In the genomic region with DNA sequence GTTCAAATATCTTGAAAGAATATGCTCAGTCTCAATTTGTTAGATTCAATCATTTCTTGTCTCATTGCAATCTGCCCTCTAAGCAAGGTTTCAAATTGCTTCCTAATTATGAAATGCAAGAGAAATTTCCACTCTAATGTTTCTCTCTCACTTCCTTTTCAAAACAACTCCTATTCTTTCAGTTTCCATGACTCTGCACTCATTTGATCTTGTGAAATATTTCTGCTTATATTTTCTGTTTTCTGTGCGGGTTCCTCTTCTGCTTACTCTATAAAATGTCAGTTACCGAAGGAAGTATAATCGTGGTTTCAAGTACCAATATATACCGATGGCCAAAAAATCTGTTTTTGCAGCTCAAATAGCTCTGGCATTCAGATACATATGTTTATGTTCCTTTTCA, we compare ENCODE assay signal across 17 cellular contexts.
A peak's percentile ranks its signal among the peaks of the same experiment; 100 is the strongest.
DNase-seq lines count a peak whose midpoint lies in the region; TF ChIP-seq lines count a peak whose summit lies in the region.
"Had no signal": no experiment of that assay in that cellular context is flagged by ENCODE, and none has a peak within 500 bp of the region (broad histone marks: within the 10 kb centered on the region; RNA-seq: fewer than 3 reads in every experiment).

No MANE protein-coding gene starts in this region.

- peak overlapping the region; percentile 93 for H3K27ac Mint-ChIP-seq in dendritic cell treated with granulocyte-macrophage colony-stimulating factor and Interleukin-4, amounts not matched to agents 40 ng/mL and 50 ng/mL, for 4 days
- peak overlapping the region; percentile 19 for H3K27ac Mint-ChIP-seq in osteocyte (ENCODE audit: unreplicated experiment)
- no peak overlapping the region for H3K27ac Mint-ChIP-seq in T-helper 2 cell treated with Interferon-gamma antibody and Interleukin-4, amounts not matched to agents 5 μg/mL and 100 μg/mL, for 36 hours
- H3K27ac Mint-ChIP-seq: activated naive CD8-positive, alpha-beta T cell treated with anti-CD3 and anti-CD28 coated beads, Interleukin-2, amount 50 U/mL, for 24 hours; brain; CD4-positive, alpha-beta T cell; immature natural killer cell had no signal

- no peaks in the 10 kb centered on the region for H3K36me3 Mint-ChIP-seq in dendritic cell treated with granulocyte-macrophage colony-stimulating factor and Interleukin-4, amounts not matched to agents 40 ng/mL and 50 ng/mL, for 4 days (ENCODE audit: low read depth)
- no peaks in the 10 kb centered on the region for H3K36me3 Mint-ChIP-seq in osteocyte (ENCODE audit: unreplicated experiment)
- no peaks in the 10 kb centered on the region for H3K36me3 Mint-ChIP-seq in T-helper 2 cell treated with Interferon-gamma antibody and Interleukin-4, amounts not matched to agents 5 μg/mL and 100 μg/mL, for 36 hours (ENCODE audit: low read depth)
- H3K36me3 Mint-ChIP-seq: brain, immature natural killer cell had no signal

- TF ChIP-seq CTCF in osteocyte (IDR thresholded peaks at IDR 0.05): no peak

- H3K4me1 Mint-ChIP-seq in dendritic cell treated with granulocyte-macrophage colony-stimulating factor and Interleukin-4, amounts not matched to agents 40 ng/mL and 50 ng/mL, for 4 days (ENCODE audit: low read depth): peaks cover 37% of the 10 kb centered on the region
- H3K4me1 Mint-ChIP-seq in osteocyte (ENCODE audit: unreplicated experiment): peaks cover 14% of the 10 kb centered on the region
- H3K4me1 Mint-ChIP-seq in T-helper 2 cell treated with Interferon-gamma antibody and Interleukin-4, amounts not matched to agents 5 μg/mL and 100 μg/mL, for 36 hours (ENCODE audit: low read depth): no peaks in the 10 kb centered on the region
- H3K4me1 Mint-ChIP-seq: activated naive CD8-positive, alpha-beta T cell treated with anti-CD3 and anti-CD28 coated beads, Interleukin-2, amount 50 U/mL, for 24 hours; immature natural killer cell had no signal

- intact Hi-C loops in dendritic cell treated with granulocyte-macrophage colony-stimulating factor and Interleukin-4, amounts not matched to agents 40 ng/mL and 50 ng/mL, for 4 days (cut with micrococcal nuclease): no loop called here

- no peaks in the 10 kb centered on the region for H3K27me3 Mint-ChIP-seq in dendritic cell treated with granulocyte-macrophage colony-stimulating factor and Interleukin-4, amounts not matched to agents 40 ng/mL and 50 ng/mL, for 4 days
- H3K27me3 Mint-ChIP-seq in osteocyte (ENCODE audit: unreplicated experiment): no peaks in the 10 kb centered on the region
- no peaks in the 10 kb centered on the region for H3K27me3 Mint-ChIP-seq in T-helper 2 cell treated with Interferon-gamma antibody and Interleukin-4, amounts not matched to agents 5 μg/mL and 100 μg/mL, for 36 hours (ENCODE audit: low read depth)
- H3K27me3 Mint-ChIP-seq: activated naive CD8-positive, alpha-beta T cell treated with anti-CD3 and anti-CD28 coated beads, Interleukin-2, amount 50 U/mL, for 24 hours; CD4-positive, alpha-beta T cell had no signal

- peak overlapping the region; percentile 43 for H3K4me3 Mint-ChIP-seq in dendritic cell treated with granulocyte-macrophage colony-stimulating factor and Interleukin-4, amounts not matched to agents 40 ng/mL and 50 ng/mL, for 4 days
- no peak overlapping the region for H3K4me3 Mint-ChIP-seq in osteocyte (ENCODE audit: unreplicated experiment)
- H3K4me3 Mint-ChIP-seq in T-helper 2 cell treated with Interferon-gamma antibody and Interleukin-4, amounts not matched to agents 5 μg/mL and 100 μg/mL, for 36 hours: no peak overlapping the region
- H3K4me3 Mint-ChIP-seq: activated naive CD8-positive, alpha-beta T cell treated with anti-CD3 and anti-CD28 coated beads, Interleukin-2, amount 50 U/mL, for 24 hours; brain; CD4-positive, alpha-beta T cell; immature natural killer cell had no signal

- DNase-seq in GF-D8 (lab: John Stamatoyannopoulos, UW) (peak; percentile 36), NOMO-1 (lab: John Stamatoyannopoulos, UW; ENCODE audit: unreplicated experiment in 2 of 2) (peak; percentile 85 to 100), osteocyte (ENCODE audit: extremely low spot score, unreplicated experiment) (no peak), DMS153 treated with DMSO at 0.1 percent for 48 hours (lab: John Stamatoyannopoulos, UW; ENCODE audit: unreplicated experiment) (no peak), mucosa of gallbladder (ENCODE audit: low spot score) (no peak), cortex of kidney (lab: John Stamatoyannopoulos, UW) (no peak)
- no peak for DNase-seq in T-helper 2 cell treated with Interferon-gamma antibody and Interleukin-4, amounts not matched to agents 5 μg/mL and 100 μg/mL, for 36 hours (ENCODE audit: low spot score)
- DNase-seq: activated CD4-positive, alpha-beta T cell treated with anti-CD3 and anti-CD28 coated beads for 48 hours; activated naive CD8-positive, alpha-beta T cell treated with anti-CD3 and anti-CD28 coated beads, Interleukin-2, amount 50 U/mL, for 24 hours; CD4-positive, alpha-beta T cell; colonic mucosa; immature natural killer cell; NCI-H1092 treated with DMSO at 0.1 percent for 48 hours; NCI-H2029 treated with DMSO at 0.1 percent for 48 hours; NCI-H446 treated with DMSO at 0.1 percent for 48 hours had no signal

- no peaks in the 10 kb centered on the region for H3K9me3 Mint-ChIP-seq in dendritic cell treated with granulocyte-macrophage colony-stimulating factor and Interleukin-4, amounts not matched to agents 40 ng/mL and 50 ng/mL, for 4 days
- H3K9me3 Mint-ChIP-seq in osteocyte (ENCODE audit: unreplicated experiment): peaks cover under 1% of the 10 kb centered on the region
- H3K9me3 Mint-ChIP-seq in T-helper 2 cell treated with Interferon-gamma antibody and Interleukin-4, amounts not matched to agents 5 μg/mL and 100 μg/mL, for 36 hours: no peaks in the 10 kb centered on the region
- H3K9me3 Mint-ChIP-seq: brain had no signal

Comparison
In these comparisons a context has a peak if more than half of its experiments do, and no peak if none do; other contexts are left out.
1. DNase-seq: peak in GF-D8 (single experiment) and NOMO-1 (2 of 2); none in osteocyte (single experiment), DMS153 treated with DMSO at 0.1 percent for 48 hours (single experiment), mucosa of gallbladder (single experiment), T-helper 2 cell treated with Interferon-gamma antibody and Interleukin-4, amounts not matched to agents 5 μg/mL and 100 μg/mL, for 36 hours (single experiment) and cortex of kidney (single experiment).